Comparison of ENCODE assay signal across 8 cellular contexts in the genomic region with DNA sequence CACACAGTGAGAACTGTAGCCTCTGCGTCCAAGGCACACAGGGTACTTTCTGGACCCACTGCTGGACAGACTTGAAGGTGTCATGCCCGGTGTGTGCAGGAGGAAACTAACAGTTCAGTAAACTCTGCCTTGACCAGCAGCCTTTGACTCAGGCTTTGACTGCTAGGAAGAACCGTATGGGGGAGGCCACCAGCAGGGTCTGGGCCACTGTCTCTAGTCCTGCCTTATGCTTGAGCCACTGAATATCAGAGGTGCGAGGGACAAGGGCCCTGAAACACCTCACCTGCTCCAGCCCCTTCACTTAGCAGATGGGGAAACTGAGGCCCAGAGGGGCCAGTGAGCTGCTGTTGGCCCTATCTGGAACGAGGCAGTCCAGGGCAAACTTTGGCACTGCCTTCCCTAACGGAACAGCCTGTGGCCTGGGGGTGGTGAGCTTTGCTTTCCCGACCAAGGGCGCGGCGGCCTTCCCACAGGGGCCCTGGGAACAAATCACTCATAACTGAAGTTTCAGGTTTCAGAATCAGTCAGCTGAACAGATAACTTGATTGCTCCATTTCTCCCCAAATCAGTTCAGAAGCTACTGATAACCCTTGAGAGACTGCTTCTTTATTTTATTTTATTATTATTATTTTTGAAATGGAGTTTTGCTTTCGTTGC.
DNase-seq lines count a peak whose midpoint lies in the region; ATAC-seq lines count a peak whose summit lies in the region.

No MANE protein-coding gene starts in this region.

- no peaks in the 10 kb centered on the region for H3K27me3 Mint-ChIP-seq in activated CD4-positive, alpha-beta T cell treated with anti-CD3 and anti-CD28 coated beads for 36 hours
- H3K27me3 Mint-ChIP-seq in activated naive CD4-positive, alpha-beta T cell treated with anti-CD3 and anti-CD28 coated beads, Interleukin-2, amount 10 ng/mL, durations not matched to agents 7 days and 5 days: no peaks in the 10 kb centered on the region

- POLR2A ChIA-PET in activated CD4-positive, alpha-beta T cell treated with anti-CD3 and anti-CD28 coated beads for 36 hours (lab: Charles Lee): interaction anchor here (1.0 kb wide), 1 partner anchor 104 kb away, joined by 4 read pairs; no protein-coding TSS in a partner anchor

- H3K36me3 Mint-ChIP-seq in activated CD4-positive, alpha-beta T cell treated with anti-CD3 and anti-CD28 coated beads for 36 hours (ENCODE audit: low read depth): no peaks in the 10 kb centered on the region
- peaks cover 6% of the 10 kb centered on the region for H3K36me3 Mint-ChIP-seq in activated naive CD4-positive, alpha-beta T cell treated with anti-CD3 and anti-CD28 coated beads, Interleukin-2, amount 10 ng/mL, durations not matched to agents 7 days and 5 days

- intact Hi-C loops in activated CD4-positive, alpha-beta T cell treated with anti-CD3 and anti-CD28 coated beads for 36 hours (cut with DNase I, micrococcal nuclease): loop anchor here (1.0 to 5.0 kb wide), 3 partner anchors 74 to 130 kb away; a partner anchor contains a TSS

- peaks cover 41% of the 10 kb centered on the region for H3K4me1 Mint-ChIP-seq in activated CD4-positive, alpha-beta T cell treated with anti-CD3 and anti-CD28 coated beads for 36 hours
- peaks cover 46% of the 10 kb centered on the region for H3K4me1 Mint-ChIP-seq in activated naive CD4-positive, alpha-beta T cell treated with anti-CD3 and anti-CD28 coated beads, Interleukin-2, amount 10 ng/mL, durations not matched to agents 7 days and 5 days

- ATAC-seq in activated CD4-positive, alpha-beta T cell treated with anti-CD3 and anti-CD28 coated beads for 36 hours: peak; percentile 52
- peak; percentile 56 for ATAC-seq in HG03095 (IDR thresholded peaks at IDR 0.05; ENCODE audit: unreplicated experiment)
- peak; percentile 51 for ATAC-seq in stimulated activated naive CD8-positive, alpha-beta T cell treated with anti-CD3 and anti-CD28 coated beads, Interleukin-15, Interleukin-2, amounts not matched to agents 100 U/mL and 50 U/mL, for 24 hours

- no peak overlapping the region for H3K27ac Mint-ChIP-seq in activated CD4-positive, alpha-beta T cell treated with anti-CD3 and anti-CD28 coated beads for 36 hours
- peak overlapping the region; percentile 45 for H3K27ac Mint-ChIP-seq in activated naive CD4-positive, alpha-beta T cell treated with anti-CD3 and anti-CD28 coated beads, Interleukin-2, amount 10 ng/mL, durations not matched to agents 7 days and 5 days

- CTCF ChIA-PET in activated CD4-positive, alpha-beta T cell treated with anti-CD3 and anti-CD28 coated beads for 36 hours (lab: Charles Lee): interaction anchor here (0.5 to 1.7 kb wide), 9 partner anchors 10 to 131 kb away, joined by 3 to 6 read pairs (median 3); no protein-coding TSS in a partner anchor
- CTCF ChIA-PET in activated naive CD4-positive, alpha-beta T cell treated with anti-CD3 and anti-CD28 coated beads, Interleukin-2, amount 10 ng/mL, durations not matched to agents 7 days and 5 days (lab: Charles Lee): no interaction called here

- DNase-seq in activated CD4-positive, alpha-beta T cell treated with anti-CD3 and anti-CD28 coated beads for 36 hours: peak; percentile 74
- no peak for DNase-seq in activated CD4-positive, alpha-beta T cell treated with anti-CD3 and anti-CD28 coated beads for 1 hour
- no peak for DNase-seq in activated naive CD4-positive, alpha-beta T cell treated with anti-CD3 and anti-CD28 coated beads, Interleukin-2, amount 10 ng/mL, durations not matched to agents 7 days and 5 days
- peak; percentile 77 for DNase-seq in stimulated activated naive CD8-positive, alpha-beta T cell treated with anti-CD3 and anti-CD28 coated beads, Interleukin-15, Interleukin-2, amounts not matched to agents 100 U/mL and 50 U/mL, for 24 hours
- no peak for DNase-seq in NCI-H524 (lab: John Stamatoyannopoulos, UW)
- no peak for DNase-seq in NCI-H2081 (lab: John Stamatoyannopoulos, UW)
- DNase-seq in NCI-H510A (lab: John Stamatoyannopoulos, UW): no peak

- no peaks in the 10 kb centered on the region for H3K9me3 Mint-ChIP-seq in activated CD4-positive, alpha-beta T cell treated with anti-CD3 and anti-CD28 coated beads for 36 hours (ENCODE audit: low read depth)
- no peaks in the 10 kb centered on the region for H3K9me3 Mint-ChIP-seq in activated naive CD4-positive, alpha-beta T cell treated with anti-CD3 and anti-CD28 coated beads, Interleukin-2, amount 10 ng/mL, durations not matched to agents 7 days and 5 days

- no peak overlapping the region for H3K4me3 Mint-ChIP-seq in activated CD4-positive, alpha-beta T cell treated with anti-CD3 and anti-CD28 coated beads for 36 hours
- no peak overlapping the region for H3K4me3 Mint-ChIP-seq in activated naive CD4-positive, alpha-beta T cell treated with anti-CD3 and anti-CD28 coated beads, Interleukin-2, amount 10 ng/mL, durations not matched to agents 7 days and 5 days

Comparison
In these comparisons a context has a peak if more than half of its experiments do, and no peak if none do; other contexts are left out.
1. DNase-seq: peak in activated CD4-positive, alpha-beta T cell treated with anti-CD3 and anti-CD28 coated beads for 36 hours (single experiment) and stimulated activated naive CD8-positive, alpha-beta T cell treated with anti-CD3 and anti-CD28 coated beads, Interleukin-15, Interleukin-2, amounts not matched to agents 100 U/mL and 50 U/mL, for 24 hours (single experiment); none in activated CD4-positive, alpha-beta T cell treated with anti-CD3 and anti-CD28 coated beads for 1 hour (single experiment), activated naive CD4-positive, alpha-beta T cell treated with anti-CD3 and anti-CD28 coated beads, Interleukin-2, amount 10 ng/mL, durations not matched to agents 7 days and 5 days (single experiment), NCI-H524 (0 of 2), NCI-H2081 (0 of 2) and NCI-H510A (single experiment).
2. Peak in every context shown above with its lines, with median percentiles within 50 percentile points of each other: ATAC-seq.